16 cellular contexts compared by ENCODE assay signal in the genomic region with DNA sequence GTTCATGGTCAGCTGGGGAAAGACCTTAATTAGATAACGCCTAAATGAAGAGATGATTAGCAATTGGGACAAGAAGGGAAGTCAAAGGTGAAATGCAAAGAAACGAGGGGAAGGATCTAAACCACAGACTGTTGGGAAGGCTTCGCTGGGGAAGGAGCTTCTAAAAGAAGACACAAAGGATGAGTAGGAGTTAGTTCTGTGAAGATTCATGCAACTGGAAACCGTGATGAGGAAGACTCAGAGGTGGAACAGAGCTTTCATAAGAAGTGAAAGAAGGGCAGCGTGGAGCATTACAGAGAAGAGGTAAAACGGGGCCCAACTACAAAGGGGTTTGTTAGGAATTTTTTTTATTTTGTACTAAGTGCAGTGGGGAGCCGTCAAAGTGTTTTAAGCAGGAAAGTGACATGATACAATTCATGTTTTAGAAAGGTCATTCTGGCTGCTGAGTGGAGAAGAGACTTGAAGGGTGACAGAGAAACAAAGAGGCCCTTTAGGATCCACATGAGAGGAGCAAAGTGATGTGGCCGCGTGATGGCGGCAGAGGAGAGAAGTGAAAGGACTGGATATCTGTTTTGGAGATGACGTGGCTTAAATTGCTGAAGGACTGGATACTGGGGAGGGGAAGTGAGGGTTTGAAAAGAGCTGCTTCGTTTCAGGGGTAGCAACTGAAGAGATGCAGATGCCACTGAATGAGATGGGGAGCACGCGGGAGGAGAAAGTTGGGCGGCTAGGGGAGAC. TPM values are rescaled to one million over a fixed set of nuclear protein-coding genes. Genes with fewer than 3 reads are reported as not detected.
DNase-seq lines count a peak whose midpoint lies in the region; TF ChIP-seq lines count a peak whose summit lies in the region.
"Had no signal": no experiment of that assay in that cellular context is flagged by ENCODE, and none has a peak within 500 bp of the region (broad histone marks: within the 10 kb centered on the region; RNA-seq: fewer than 3 reads in every experiment).

No MANE protein-coding gene starts in this region.

- intact Hi-C loops in MCF 10A (cut with micrococcal nuclease) (no loop called here), mammary epithelial cell (cut with micrococcal nuclease) (no loop called here), head of caudate nucleus (cut with DNase I) (loop anchor here (10.0 kb wide), 1 partner anchor 435 kb away; no protein-coding TSS in a partner anchor)
- intact Hi-C loops in activated T-helper 2 cell treated with anti-CD3 and anti-CD28 coated beads, Interferon-gamma antibody, Interleukin-2, Interleukin-4, amounts not matched to agents 10 μg/mL and 5 μg/mL and 100 μg/mL, durations not matched to agents 14 hours and 24 hours and 36 hours (cut with micrococcal nuclease) = loop anchor here (10.0 kb wide), 2 partner anchors 55 to 145 kb away; no protein-coding TSS in a partner anchor

- no peak for DNase-seq in MCF 10A (ENCODE audit: unreplicated experiment)
- no peak for DNase-seq in mammary epithelial cell
- DNase-seq in activated T-helper 2 cell treated with anti-CD3 and anti-CD28 coated beads, Interferon-gamma antibody, Interleukin-2, Interleukin-4, amounts not matched to agents 10 μg/mL and 5 μg/mL and 100 μg/mL, durations not matched to agents 14 hours and 24 hours and 36 hours (ENCODE audit: low spot score) = no peak
- DNase-seq in head of caudate nucleus = peak in 38 of 42 donors; percentile 25 to 86 (median 64)
- DNase-seq in GM19240 (ENCODE audit: insufficient read length, low spot score) = no peak
- no peak for DNase-seq in GOT3 (lab: John Stamatoyannopoulos, UW)
- DNase-seq in NCI-H1417 (lab: John Stamatoyannopoulos, UW) = no peak
- DNase-seq: activated CD8-positive, alpha-beta memory T cell treated with anti-CD3 and anti-CD28 coated beads for 24 hours; activated effector memory CD4-positive, alpha-beta T cell treated with anti-CD3 and anti-CD28 coated beads, Interleukin-2, amount 50 U/mL, for 16 hours; Calu3; NCI-H187 had no signal

- H3K27me3 Mint-ChIP-seq in MCF 10A (ENCODE audit: insufficient read depth, unreplicated experiment) = no peaks in the 10 kb centered on the region
- H3K27me3 Mint-ChIP-seq in activated T-helper 2 cell treated with anti-CD3 and anti-CD28 coated beads, Interferon-gamma antibody, Interleukin-2, Interleukin-4, amounts not matched to agents 10 μg/mL and 5 μg/mL and 100 μg/mL, durations not matched to agents 14 hours and 24 hours and 36 hours (ENCODE audit: low read depth) = no peaks in the 10 kb centered on the region
- H3K27me3 Mint-ChIP-seq: stimulated activated naive CD8-positive, alpha-beta T cell treated with anti-CD3 and anti-CD28 coated beads, Interleukin-15, Interleukin-2, amounts not matched to agents 100 ng/mL and 50 ng/mL, for 24 hours had no signal

- TF ChIP-seq CTCF in MCF 10A (IDR thresholded peaks at IDR 0.05; ENCODE audit: unreplicated experiment) (no peak), mammary epithelial cell (conservative IDR thresholded peaks at IDR 0.05 in 1 of 2, IDR thresholded peaks at IDR 0.05 in 1 of 2; ENCODE audit: extremely low read depth in 1 of 2, insufficient read depth in 1 of 2, low read depth in 1 of 2, low read length in 2 of 2) (no peak)

- peaks cover 29% of the 10 kb centered on the region for H3K36me3 ChIP-seq in mammary epithelial cell (ENCODE audit: insufficient read depth, low read length)

- H3K4me3 ChIP-seq in mammary epithelial cell (replicated peaks in 1 of 3; ENCODE audit: insufficient read depth in 1 of 3, low read depth in 2 of 3, low read length in 3 of 3) = no peak overlapping the region
- H3K4me3 ChIP-seq: ascending aorta had no signal

- H3K27me3 ChIP-seq in mammary epithelial cell (ENCODE audit: insufficient read depth, low read length) = no peaks in the 10 kb centered on the region
- H3K27me3 ChIP-seq: ascending aorta had no signal

- H3K27ac Mint-ChIP-seq in MCF 10A (ENCODE audit: low read depth, unreplicated experiment) = peak overlapping the region; percentile 68
- peak overlapping the region; percentile 7 for H3K27ac Mint-ChIP-seq in activated T-helper 2 cell treated with anti-CD3 and anti-CD28 coated beads, Interferon-gamma antibody, Interleukin-2, Interleukin-4, amounts not matched to agents 10 μg/mL and 5 μg/mL and 100 μg/mL, durations not matched to agents 14 hours and 24 hours and 36 hours
- H3K27ac Mint-ChIP-seq: nephron; stimulated activated naive CD8-positive, alpha-beta T cell treated with anti-CD3 and anti-CD28 coated beads, Interleukin-15, Interleukin-2, amounts not matched to agents 100 ng/mL and 50 ng/mL, for 24 hours; T-helper 1 cell treated with Interleukin-12 subunit alpha and Interleukin-12 subunit beta and Interleukin-4 antibody, amounts not matched to agents 30 μg/mL and 1 μg/mL, for 36 hours had no signal

- peaks cover 12% of the 10 kb centered on the region for H3K4me1 Mint-ChIP-seq in MCF 10A (ENCODE audit: insufficient read depth, unreplicated experiment)
- peaks cover 22% of the 10 kb centered on the region for H3K4me1 Mint-ChIP-seq in activated T-helper 2 cell treated with anti-CD3 and anti-CD28 coated beads, Interferon-gamma antibody, Interleukin-2, Interleukin-4, amounts not matched to agents 10 μg/mL and 5 μg/mL and 100 μg/mL, durations not matched to agents 14 hours and 24 hours and 36 hours (ENCODE audit: low read depth)

- no peak overlapping the region for H3K4me3 Mint-ChIP-seq in MCF 10A (ENCODE audit: unreplicated experiment)
- no peak overlapping the region for H3K4me3 Mint-ChIP-seq in activated T-helper 2 cell treated with anti-CD3 and anti-CD28 coated beads, Interferon-gamma antibody, Interleukin-2, Interleukin-4, amounts not matched to agents 10 μg/mL and 5 μg/mL and 100 μg/mL, durations not matched to agents 14 hours and 24 hours and 36 hours (ENCODE audit: low read depth)
- H3K4me3 Mint-ChIP-seq: nephron; stimulated activated naive CD8-positive, alpha-beta T cell treated with anti-CD3 and anti-CD28 coated beads, Interleukin-15, Interleukin-2, amounts not matched to agents 100 ng/mL and 50 ng/mL, for 24 hours; T-helper 1 cell treated with Interleukin-12 subunit alpha and Interleukin-12 subunit beta and Interleukin-4 antibody, amounts not matched to agents 30 μg/mL and 1 μg/mL, for 36 hours had no signal

- in situ Hi-C loops in mammary epithelial cell (cut with MboI; ENCODE audit: low sequenced_read_pairs in 2 of 2) = loop anchor here (10.0 kb wide), 2 partner anchors 425 to 435 kb away; no protein-coding TSS in a partner anchor

- WGBS in mammary epithelial cell (ENCODE audit: low coverage, missing lambda C conversion rate) = 95% methylated on average over 15 of the region's 15 CpGs

- CTCF ChIA-PET in MCF 10A (lab: Yijun Ruan, JAX) (interaction anchor here (0.6 to 2.3 kb wide), 4 partner anchors 12 to 159 kb away, joined by 3 to 8 read pairs (median 5); no protein-coding TSS in a partner anchor), mammary epithelial cell (lab: Charles Lee; ENCODE audit: low non-redundant PET) (no interaction called here)

- H3K9me3 ChIP-seq in mammary epithelial cell (replicated peaks; ENCODE audit: insufficient read depth, low read length) = no peaks in the 10 kb centered on the region
- H3K9me3 ChIP-seq: ascending aorta had no signal

- peaks cover 70% of the 10 kb centered on the region for H3K36me3 Mint-ChIP-seq in MCF 10A (ENCODE audit: insufficient read depth, unreplicated experiment)
- H3K36me3 Mint-ChIP-seq in activated T-helper 2 cell treated with anti-CD3 and anti-CD28 coated beads, Interferon-gamma antibody, Interleukin-2, Interleukin-4, amounts not matched to agents 10 μg/mL and 5 μg/mL and 100 μg/mL, durations not matched to agents 14 hours and 24 hours and 36 hours (ENCODE audit: low read depth) = peaks cover 69% of the 10 kb centered on the region

- H3K27ac ChIP-seq in mammary epithelial cell (ENCODE audit: insufficient read depth, low read depth, low read length) (no peak overlapping the region), temporal lobe (ENCODE audit: low read depth, low read length) (peak overlapping the region; percentile 47)
- H3K27ac ChIP-seq: ascending aorta had no signal

- no peak overlapping the region for H3K9ac ChIP-seq in mammary epithelial cell (ENCODE audit: insufficient read depth, low read length)

- no TSS peak for BruUV-seq in MCF 10A (replicated peaks; lab: Mats Ljungman, UMichigan)
- BruUV-seq in mammary epithelial cell (replicated peaks; lab: Mats Ljungman, UMichigan) = no TSS peak

- H3K9me3 Mint-ChIP-seq in MCF 10A (ENCODE audit: unreplicated experiment) = no peaks in the 10 kb centered on the region
- no peaks in the 10 kb centered on the region for H3K9me3 Mint-ChIP-seq in activated T-helper 2 cell treated with anti-CD3 and anti-CD28 coated beads, Interferon-gamma antibody, Interleukin-2, Interleukin-4, amounts not matched to agents 10 μg/mL and 5 μg/mL and 100 μg/mL, durations not matched to agents 14 hours and 24 hours and 36 hours
- H3K9me3 Mint-ChIP-seq: nephron; stimulated activated naive CD8-positive, alpha-beta T cell treated with anti-CD3 and anti-CD28 coated beads, Interleukin-15, Interleukin-2, amounts not matched to agents 100 ng/mL and 50 ng/mL, for 24 hours; T-helper 1 cell treated with Interleukin-12 subunit alpha and Interleukin-12 subunit beta and Interleukin-4 antibody, amounts not matched to agents 30 μg/mL and 1 μg/mL, for 36 hours had no signal

- POLR2A ChIA-PET in MCF 10A (lab: Yijun Ruan, JAX) = interaction anchor here (1.2 kb wide), 1 partner anchor 34 kb away, joined by 3 read pairs; a partner anchor contains a TSS

- no peak overlapping the region for H3K4me2 ChIP-seq in mammary epithelial cell (ENCODE audit: insufficient read depth, low read depth, low read length)

- peaks cover 16% of the 10 kb centered on the region for H3K4me1 ChIP-seq in mammary epithelial cell (ENCODE audit: insufficient read depth, low read length)
- H3K4me1 ChIP-seq: ascending aorta had no signal

- no peaks in the 10 kb centered on the region for H3K79me2 ChIP-seq in mammary epithelial cell (ENCODE audit: insufficient read depth, low read length)

- dilution Hi-C loops in mammary epithelial cell (cut with HindIII; ENCODE audit: low sequenced_read_pairs) = no loop called here

- H2AFZ ChIP-seq in mammary epithelial cell (ENCODE audit: low read depth, low read length) = no peak overlapping the region

- no peaks in the 10 kb centered on the region for H4K20me1 ChIP-seq in mammary epithelial cell (ENCODE audit: insufficient read depth, low read length)

RNA-seq across cellular contexts. Expression of a gene that starts 33.6 kb away (rescaled TPM):
- total RNA-seq in MCF 10A (2022) (17.1 and 18.3 TPM in 2 replicates), mammary epithelial cell (10 to 100 TPM; 18.0 to 24.3 TPM), temporal lobe (24.8 TPM)
- 20.4 TPM for polyA plus RNA-seq in mammary epithelial cell
- polyA minus RNA-seq in mammary epithelial cell = 25.5 TPM
- total RNA-seq in activated T-helper 2 cell treated with anti-CD3 and anti-CD28 coated beads, Interferon-gamma antibody, Interleukin-2, Interleukin-4, amounts not matched to agents 10 μg/mL and 5 μg/mL and 100 μg/mL, durations not matched to agents 14 hours and 24 hours and 36 hours = 35.7 and 36.7 TPM in 2 replicates

RNA-seq across cellular contexts. Expression of a gene that starts 33.9 kb away (rescaled TPM):
- total RNA-seq in MCF 10A (2022) = 42.6 and 53.0 TPM in 2 replicates
- total RNA-seq in mammary epithelial cell = 10 to 100 TPM; 18.3 to 32.7 TPM
- 17.0 TPM for polyA plus RNA-seq in mammary epithelial cell
- polyA minus RNA-seq in mammary epithelial cell = 25.0 TPM
- total RNA-seq in activated T-helper 2 cell treated with anti-CD3 and anti-CD28 coated beads, Interferon-gamma antibody, Interleukin-2, Interleukin-4, amounts not matched to agents 10 μg/mL and 5 μg/mL and 100 μg/mL, durations not matched to agents 14 hours and 24 hours and 36 hours = 39.4 and 42.6 TPM in 2 replicates
- total RNA-seq in temporal lobe = 25.8 TPM

Comparison
In these comparisons a context has a peak if more than half of its experiments do, and no peak if none do; other contexts are left out.
1. DNase-seq: peak in head of caudate nucleus (38 of 42); none in MCF 10A (single experiment), mammary epithelial cell (single experiment), activated T-helper 2 cell treated with anti-CD3 and anti-CD28 coated beads, Interferon-gamma antibody, Interleukin-2, Interleukin-4, amounts not matched to agents 10 μg/mL and 5 μg/mL and 100 μg/mL, durations not matched to agents 14 hours and 24 hours and 36 hours (single experiment), GM19240 (single experiment), GOT3 (single experiment) and NCI-H1417 (0 of 3).
2. intact Hi-C loops: an anchor here in activated T-helper 2 cell treated with anti-CD3 and anti-CD28 coated beads, Interferon-gamma antibody, Interleukin-2, Interleukin-4, amounts not matched to agents 10 μg/mL and 5 μg/mL and 100 μg/mL, durations not matched to agents 14 hours and 24 hours and 36 hours (10.0 kb wide) and head of caudate nucleus (10.0 kb wide); none called in MCF 10A and mammary epithelial cell.